Comparison of ENCODE assay signal across 9 cellular contexts in the genomic region with DNA sequence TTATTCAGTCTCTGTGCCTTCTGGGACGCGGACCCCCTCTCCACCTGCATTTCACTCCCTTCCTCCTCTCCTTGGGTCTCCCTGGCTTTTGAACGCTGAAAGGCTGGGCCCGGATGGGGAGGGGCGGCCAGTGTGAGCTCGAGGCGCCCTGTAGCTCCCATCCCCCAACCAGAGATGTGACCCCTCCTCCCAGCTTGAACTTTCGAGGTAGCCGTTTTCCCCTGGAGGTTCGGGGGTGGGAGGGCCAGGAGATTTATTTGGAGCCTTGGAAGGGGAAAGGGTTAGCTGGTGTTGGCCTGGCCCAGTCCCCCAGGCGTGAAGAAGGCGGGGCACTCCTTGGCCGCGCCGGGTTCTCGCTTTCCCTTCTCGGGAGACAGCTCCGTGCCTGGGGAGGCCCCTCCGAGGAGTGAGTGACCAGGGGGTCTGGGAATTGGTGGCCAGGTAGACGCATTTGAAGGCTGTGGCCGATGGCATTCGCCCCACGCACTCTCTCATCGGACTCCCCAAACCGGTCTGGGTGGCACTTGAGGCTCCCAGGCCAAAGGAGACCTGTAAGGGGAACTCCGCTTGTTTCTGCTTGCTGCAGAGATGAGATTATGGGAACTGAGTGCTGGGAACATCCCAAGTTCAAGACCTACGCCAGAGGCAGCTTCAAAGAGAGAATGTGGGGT. TPM values are rescaled to one million over a fixed set of nuclear protein-coding genes. Genes with fewer than 3 reads are reported as not detected.
DNase-seq lines count a peak whose midpoint lies in the region; ATAC-seq and TF ChIP-seq lines count a peak whose summit lies in the region.
"Had no signal": no experiment of that assay in that cellular context is flagged by ENCODE, and none has a peak within 500 bp of the region (broad histone marks: within the 10 kb centered on the region; RNA-seq: fewer than 3 reads in every experiment).

No MANE protein-coding gene starts in this region.

- DNase-seq in HT-29 (ENCODE audit: low spot score) = peak; percentile 86
- peak; percentile 35 to 41 for DNase-seq in activated T-cell treated with anti-CD3 and anti-CD28 coated beads, Interleukin-2, amount 50 U/mL, for 48 hours
- DNase-seq in germinal center (ENCODE audit: low spot score) = peak; percentile 38
- peak; percentile 24 for DNase-seq in omental fat pad (ENCODE audit: low spot score)

- peak overlapping the region; percentile 67 to 87 (median 78) for H3K4me3 ChIP-seq in BLaER1 treated with 17β-estradiol and CSF1 and Interleukin-3, amounts not matched to agents 10 nM and 100 nM

- peak overlapping the region; percentile 91 to 100 (median 97) for H3K4me2 ChIP-seq in BLaER1 treated with 17β-estradiol and CSF1 and Interleukin-3, amounts not matched to agents 10 nM and 100 nM

- peak; percentile 50 for ATAC-seq in omental fat pad (ENCODE audit: low FRiP score)
- ATAC-seq in HG03139 (IDR thresholded peaks at IDR 0.05; ENCODE audit: unreplicated experiment) = no peak
- no peak for ATAC-seq in HG03469 (IDR thresholded peaks at IDR 0.05; ENCODE audit: unreplicated experiment)
- no peak for ATAC-seq in GM21526 (IDR thresholded peaks at IDR 0.05; ENCODE audit: low FRiP score, unreplicated experiment)

- H3K27me3 ChIP-seq in BLaER1 treated with 17β-estradiol and CSF1 and Interleukin-3, amounts not matched to agents 10 nM and 100 nM = no peaks in the 10 kb centered on the region

- no peaks in the 10 kb centered on the region for H3K9me3 ChIP-seq in BLaER1 treated with 17β-estradiol and CSF1 and Interleukin-3, amounts not matched to agents 10 nM and 100 nM (replicated peaks in 1 of 11)

- H4K20me1 ChIP-seq in BLaER1 treated with 17β-estradiol and CSF1 and Interleukin-3, amounts not matched to agents 10 nM and 100 nM = peaks cover 0 to 27% (median 0%) of the 10 kb centered on the region in 11 experiments; a peak in 5 of 22 replicates

- no peak for TF ChIP-seq CTCF in omental fat pad (IDR thresholded peaks at IDR 0.05)

- H3K9ac ChIP-seq in BLaER1 treated with 17β-estradiol and CSF1 and Interleukin-3, amounts not matched to agents 10 nM and 100 nM = peak overlapping the region; percentile 71 to 84 (median 79)

- peak overlapping the region in 5 of 11 experiments; percentile 31 to 65 (median 44); a peak in 8 of 22 replicates for H3K27ac ChIP-seq in BLaER1 treated with 17β-estradiol and CSF1 and Interleukin-3, amounts not matched to agents 10 nM and 100 nM

- peaks cover 25 to 38% (median 35%) of the 10 kb centered on the region in 11 experiments for H3K36me3 ChIP-seq in BLaER1 treated with 17β-estradiol and CSF1 and Interleukin-3, amounts not matched to agents 10 nM and 100 nM

- H3K4me1 ChIP-seq in BLaER1 treated with 17β-estradiol and CSF1 and Interleukin-3, amounts not matched to agents 10 nM and 100 nM = peaks cover 16 to 27% (median 23%) of the 10 kb centered on the region in 10 experiments

RNA-seq across cellular contexts. Expression of a gene that starts 0.9 kb away (rescaled TPM):
- total RNA-seq in HT-29 (2014; rRNA removed; shearing (Covaris generic)) = 10.9 and 13.3 TPM in 2 replicates
- total RNA-seq in omental fat pad = 10 to 100 TPM; 22.6 to 60.4 (median 40.9) TPM

RNA-seq across cellular contexts. Expression of a gene that starts 8.8 kb away (rescaled TPM):
- total RNA-seq in HT-29 (2014; rRNA removed; shearing (Covaris generic)) = 0.34 and 0.38 TPM in 2 replicates
- total RNA-seq in omental fat pad = under 1 TPM in 1 of 4 donors, not detected in 3; 0.12 TPM
- total RNA-seq: glomerular endothelial cell had no signal

RNA-seq across cellular contexts. Expression of a gene that starts 52.0 kb away (rescaled TPM):
- total RNA-seq in HT-29 (2014; rRNA removed; shearing (Covaris generic)) = not detected in 2 replicates
- total RNA-seq in omental fat pad = not detected
- total RNA-seq: glomerular endothelial cell had no signal

Comparison
In these comparisons a context has a peak if more than half of its experiments do, and no peak if none do; other contexts are left out.
1. DNase-seq: peak in every context shown above with its lines; median percentile 86 in HT-29; 38 in activated T-cell treated with anti-CD3 and anti-CD28 coated beads, Interleukin-2, amount 50 U/mL, for 48 hours; 38 in germinal center; 24 in omental fat pad.